ENCODE assay signal across 8 cellular contexts in genomic region chr17:81322271-81323082, GRCh38. TPM values are rescaled to one million over a fixed set of nuclear protein-coding genes. Genes with fewer than 3 reads are reported as not detected.
DNase-seq lines count a peak whose midpoint lies in the region; ATAC-seq and TF ChIP-seq lines count a peak whose summit lies in the region.

No MANE protein-coding gene starts in this region.

- H4K20me1 ChIP-seq in osteoblast (ENCODE audit: insufficient read depth, low read length): no peaks in the 10 kb centered on the region

- H3K4me1 ChIP-seq in osteoblast (ENCODE audit: insufficient read depth, low read length): no peaks in the 10 kb centered on the region

- H3K36me3 ChIP-seq in osteoblast (ENCODE audit: insufficient read depth, low read length): no peaks in the 10 kb centered on the region

- H3K79me2 ChIP-seq in osteoblast (ENCODE audit: insufficient read depth, low read length): no peaks in the 10 kb centered on the region

- H3K4me3 ChIP-seq in osteoblast (ENCODE audit: insufficient read depth, low read length): no peak overlapping the region

- H3K4me2 ChIP-seq in osteoblast (ENCODE audit: insufficient read depth, low read length): no peak overlapping the region

- H3K4me3 Mint-ChIP-seq in stimulated activated memory B cell treated with anti-CD40 and anti-IgM and Interleukin-4, amounts not matched to agents 10 μg/mL and 1 μg/mL and 100 μg/mL, for 72 hours: no peak overlapping the region

- no peak overlapping the region for H2AFZ ChIP-seq in osteoblast (ENCODE audit: low read length)

- no peaks in the 10 kb centered on the region for H3K9me3 ChIP-seq in osteoblast (ENCODE audit: low read depth, low read length)

- ATAC-seq in stimulated activated memory B cell treated with anti-CD40 and anti-IgM and Interleukin-4, amounts not matched to agents 10 μg/mL and 1 μg/mL and 100 μg/mL, for 72 hours: no peak
- ATAC-seq in GM19023 (IDR thresholded peaks at IDR 0.05; ENCODE audit: unreplicated experiment): no peak

- no peak overlapping the region for H3K27ac Mint-ChIP-seq in stimulated activated memory B cell treated with anti-CD40 and anti-IgM and Interleukin-4, amounts not matched to agents 10 μg/mL and 1 μg/mL and 100 μg/mL, for 72 hours

- peaks cover 2% of the 10 kb centered on the region for H3K27me3 ChIP-seq in osteoblast (ENCODE audit: insufficient read depth, low read length)

- peak; percentile 91 for DNase-seq in GM10266 (ENCODE audit: extremely low spot score)
- peak; percentile 66 for DNase-seq in NCI-H460 (ENCODE audit: extremely low read depth, low read depth)
- peak; percentile 41 for DNase-seq in activated naive CD4-positive, alpha-beta T cell treated with anti-CD3 and anti-CD28 coated beads, Interleukin-2, amount 50 U/mL, for 16 hours
- peak; percentile 98 for DNase-seq in osteoblast (ENCODE audit: insufficient read length, low spot score, missing footprints)
- no peak for DNase-seq in GF-D8 (lab: John Stamatoyannopoulos, UW)
- no peak for DNase-seq in midbrain (lab: John Stamatoyannopoulos, UW)

- no peak overlapping the region for H3K27ac ChIP-seq in osteoblast (ENCODE audit: low read depth, low read length)

- H3K27me3 Mint-ChIP-seq in stimulated activated memory B cell treated with anti-CD40 and anti-IgM and Interleukin-4, amounts not matched to agents 10 μg/mL and 1 μg/mL and 100 μg/mL, for 72 hours: peaks cover 8% of the 10 kb centered on the region

- no peaks in the 10 kb centered on the region for H3K36me3 Mint-ChIP-seq in stimulated activated memory B cell treated with anti-CD40 and anti-IgM and Interleukin-4, amounts not matched to agents 10 μg/mL and 1 μg/mL and 100 μg/mL, for 72 hours

- TF ChIP-seq CTCF in GM10266 (IDR thresholded peaks at IDR 0.05; ENCODE audit: control insufficient read depth, insufficient read depth, low read depth, missing control alignments): peak; percentile 35
- peak; percentile 46 for TF ChIP-seq CTCF in osteoblast (IDR thresholded peaks at IDR 0.05; ENCODE audit: extremely low read depth, low read depth, low read length)

- H3K4me1 Mint-ChIP-seq in stimulated activated memory B cell treated with anti-CD40 and anti-IgM and Interleukin-4, amounts not matched to agents 10 μg/mL and 1 μg/mL and 100 μg/mL, for 72 hours: no peaks in the 10 kb centered on the region

- no peaks in the 10 kb centered on the region for H3K9me3 Mint-ChIP-seq in stimulated activated memory B cell treated with anti-CD40 and anti-IgM and Interleukin-4, amounts not matched to agents 10 μg/mL and 1 μg/mL and 100 μg/mL, for 72 hours

RNA-seq across cellular contexts. Expression of gene SLC38A10, which starts 27.4 kb away (rescaled TPM):
- 41.8 and 49.3 TPM in 2 replicates for total RNA-seq in NCI-H460 (2014; rRNA removed; shearing (Covaris generic))
- polyA plus RNA-seq in NCI-H460 (2014; cell fraction: nucleus; rRNA removed): 118 and 138 TPM in 2 replicates
- total RNA-seq in osteoblast: 85.5 and 92.6 TPM in 2 replicates

Comparison
In these comparisons a context has a peak if more than half of its experiments do, and no peak if none do; other contexts are left out.
1. DNase-seq: peak in GM10266 (single experiment), NCI-H460 (single experiment), activated naive CD4-positive, alpha-beta T cell treated with anti-CD3 and anti-CD28 coated beads, Interleukin-2, amount 50 U/mL, for 16 hours (single experiment) and osteoblast (single experiment); none in GF-D8 (single experiment) and midbrain (single experiment).